ENCODE assay signal across 1 cellular context in the genomic region with DNA sequence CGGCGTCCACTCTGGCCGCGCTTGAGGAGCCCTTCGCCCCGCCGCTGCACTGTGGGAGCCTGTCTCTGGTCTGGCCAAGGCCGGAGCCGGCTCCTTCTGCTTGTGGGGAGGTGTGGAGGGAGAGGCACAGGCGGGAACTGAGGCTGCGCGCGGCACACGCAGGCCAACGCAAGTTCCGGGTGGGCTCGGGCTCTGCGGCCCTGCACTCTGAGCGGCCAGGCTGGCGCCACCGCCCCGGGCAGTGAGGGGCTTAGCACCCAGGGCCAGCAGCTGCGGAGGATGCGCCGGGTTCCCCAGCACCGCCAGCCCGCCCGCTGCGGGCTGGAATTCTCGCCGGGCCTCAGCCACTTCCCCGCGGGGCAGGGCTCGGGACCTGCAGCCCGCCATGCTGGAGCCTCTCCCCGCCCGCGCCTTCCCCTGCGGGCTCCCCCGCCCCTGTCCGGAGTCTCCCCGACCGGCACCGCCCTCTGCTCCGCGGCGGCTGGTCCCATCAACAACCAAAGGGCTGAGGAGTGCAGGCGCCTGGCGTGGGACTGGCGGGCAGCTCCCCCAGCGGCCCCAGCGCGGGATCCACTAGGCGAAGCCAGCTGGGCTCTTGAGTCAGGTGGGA.
TF ChIP-seq lines count a peak whose summit lies in the region.

No MANE protein-coding gene starts in this region.

TF ChIP-seq in GM23338, 12 proteins besides CTCF, POLR2A, EP300 and RAD21 (continued from another document):
- no peak for TF ChIP-seq REST (IDR thresholded peaks at IDR 0.05; ENCODE audit: unreplicated experiment)
- TF ChIP-seq EZH2 (IDR thresholded peaks at IDR 0.05; ENCODE audit: low read depth, unreplicated experiment): no peak
